Comparison of ENCODE assay signal across 24 cellular contexts in the genomic region with DNA sequence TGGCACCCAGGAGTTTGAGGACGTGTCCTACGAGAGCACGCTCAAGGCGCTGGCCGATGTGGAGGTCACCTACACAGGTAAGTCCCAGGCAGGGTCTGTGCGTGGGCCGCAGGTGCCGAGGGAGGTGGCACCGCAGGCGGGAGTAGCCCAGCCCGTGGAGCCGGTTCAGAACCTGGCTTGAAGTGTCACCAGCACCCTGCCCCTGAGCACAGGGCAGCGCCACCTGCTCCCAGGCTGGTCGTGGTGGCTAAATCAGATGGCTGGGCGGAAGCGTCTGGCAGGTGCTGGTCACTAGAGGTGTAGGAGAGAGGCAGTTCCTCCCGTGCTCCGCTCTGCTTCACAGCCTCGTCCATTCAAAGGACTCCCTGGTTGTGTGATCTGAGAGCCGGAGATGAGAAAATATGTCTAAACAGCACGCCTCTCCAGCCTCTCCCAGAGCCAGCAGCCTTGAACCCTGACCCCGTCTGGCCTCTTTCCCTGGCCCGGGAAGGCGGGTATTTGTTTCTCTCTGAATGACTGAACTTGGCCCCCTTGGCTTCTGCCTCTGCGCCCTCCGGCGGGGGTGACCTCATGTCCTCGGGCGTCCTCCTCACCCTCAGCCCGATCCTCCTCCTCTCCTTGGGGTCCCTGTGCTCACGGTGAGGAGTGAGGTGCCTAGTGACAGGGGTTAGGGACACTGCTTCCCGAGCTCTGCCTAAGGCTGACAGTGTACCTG.
"Had no signal": no experiment of that assay in that cellular context is flagged by ENCODE, and none has a peak within 500 bp of the region (broad histone marks: within the 10 kb centered on the region; RNA-seq: fewer than 3 reads in every experiment).

No MANE protein-coding gene starts in this region.

- H3K9me3 ChIP-seq: breast epithelium, SJSA1 had no signal

- DNase-seq: activated CD4-positive, alpha-beta T cell treated with anti-CD3 and anti-CD28 coated beads for 48 hours; activated CD4-positive, alpha-beta T cell treated with anti-CD3 and anti-CD28 coated beads, Interleukin-2, amount 50 U/mL, for 4 hours; activated CD4-positive, CD25-positive, alpha-beta regulatory T cell treated with anti-CD3 and anti-CD28 coated beads, Interleukin-2, amount 50 U/mL, for 72 hours; activated CD8-positive, alpha-beta memory T cell treated with anti-CD3 and anti-CD28 coated beads, Interleukin-2, amount 50 U/mL, for 48 hours; activated CD8-positive, alpha-beta T cell treated with anti-CD3 and anti-CD28 coated beads, Interleukin-2, amount 10 ng/mL, durations not matched to agents 7 days and 5 days; activated effector memory CD4-positive, alpha-beta T cell treated with Interleukin-2 at 50 U/mL for 16 hours; activated naive CD4-positive, alpha-beta T cell; activated T-cell treated with anti-CD3 and anti-CD28 coated beads, Interleukin-2, amount 50 U/mL, for 1 hour; aorta; caudate nucleus; NCI-H1092; NCI-H1417; NCI-H1930; NCI-H2107; NCI-H2171 treated with DMSO at 0.1 percent for 48 hours; NCI-H345; NCI-H510A; NCI-H526 treated with DMSO at 0.1 percent for 48 hours; NCI-H82; SW 1271 had no signal

- H3K4me3 ChIP-seq: breast epithelium, SJSA1 had no signal

- H3K27ac ChIP-seq: breast epithelium, SJSA1 had no signal

- H3K36me3 ChIP-seq: breast epithelium had no signal

- H3K27me3 ChIP-seq: breast epithelium, SJSA1 had no signal

- ATAC-seq: activated CD8-positive, alpha-beta T cell treated with anti-CD3 and anti-CD28 coated beads, Interleukin-2, amount 10 ng/mL, durations not matched to agents 7 days and 5 days; SK-N-SH treated with all-trans-retinoic acid at 6 μM for 48 hours; WTC11 had no signal
